ENCODE assay signal across 22 cellular contexts in the genomic region with DNA sequence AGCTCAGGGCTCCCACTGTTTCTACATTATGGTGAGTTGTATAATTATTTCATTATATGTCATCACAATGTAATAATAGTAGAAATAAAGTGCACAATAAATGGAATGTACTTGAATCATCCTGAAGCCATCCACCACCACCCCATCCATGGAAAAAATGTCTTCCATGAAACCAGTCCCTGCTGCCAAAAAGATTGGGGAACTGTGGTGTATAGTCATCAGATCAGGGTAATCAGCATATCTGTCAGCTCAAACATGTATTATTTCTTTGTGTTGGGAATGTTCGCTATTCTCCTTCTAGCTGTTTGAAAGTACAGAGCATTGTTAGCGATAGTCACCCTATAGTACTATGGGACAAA.
"Had no signal": no experiment of that assay in that cellular context is flagged by ENCODE, and none has a peak within 500 bp of the region (broad histone marks: within the 10 kb centered on the region; RNA-seq: fewer than 3 reads in every experiment).

No MANE protein-coding gene starts in this region.

- H3K27ac ChIP-seq: ascending aorta, body of pancreas, breast epithelium, SJCRH30, SK-N-MC had no signal

- H3K4me3 ChIP-seq: ascending aorta, body of pancreas, breast epithelium, SJCRH30, SK-N-MC had no signal

- H3K4me3 Mint-ChIP-seq: activated CD4-positive, alpha-beta T cell treated with anti-CD3 and anti-CD28 coated beads, Interleukin-2, amount 10 ng/mL, durations not matched to agents 24 days and 14 days; activated CD8-positive, alpha-beta T cell treated with anti-CD3 and anti-CD28 coated beads, Interleukin-2, amount 10 ng/mL, durations not matched to agents 7 days and 5 days; activated naive CD4-positive, alpha-beta T cell treated with anti-CD3 and anti-CD28 coated beads, Interleukin-2, amount 50 U/mL, for 24 hours; activated naive CD8-positive, alpha-beta T cell treated with anti-CD3 and anti-CD28 coated beads, Interleukin-2, amount 10 ng/mL, durations not matched to agents 7 days and 5 days; activated T-cell treated with anti-CD3 and anti-CD28 coated beads, Interleukin-2, amount 50 U/mL, for 24 hours had no signal

- H3K9me3 ChIP-seq: ascending aorta, body of pancreas, breast epithelium, SJCRH30 had no signal

- H3K36me3 ChIP-seq: ascending aorta, breast epithelium, SJCRH30 had no signal

- H3K9me3 Mint-ChIP-seq: activated CD4-positive, alpha-beta T cell treated with anti-CD3 and anti-CD28 coated beads, Interleukin-2, amount 10 ng/mL, durations not matched to agents 24 days and 14 days; activated naive CD4-positive, alpha-beta T cell treated with anti-CD3 and anti-CD28 coated beads, Interleukin-2, amount 50 U/mL, for 24 hours; activated naive CD8-positive, alpha-beta T cell treated with anti-CD3 and anti-CD28 coated beads, Interleukin-2, amount 10 ng/mL, durations not matched to agents 7 days and 5 days; activated T-cell treated with anti-CD3 and anti-CD28 coated beads, Interleukin-2, amount 50 U/mL, for 24 hours; activated T-helper 2 cell treated with anti-CD3 and anti-CD28 coated beads, Interferon-gamma antibody, Interleukin-2, Interleukin-4, amounts not matched to agents 10 μg/mL and 5 μg/mL and 100 μg/mL, durations not matched to agents 14 hours and 24 hours and 36 hours had no signal

- H3K27me3 ChIP-seq: ascending aorta, body of pancreas, breast epithelium, SJCRH30 had no signal

- H3K4me1 Mint-ChIP-seq: activated naive CD4-positive, alpha-beta T cell treated with anti-CD3 and anti-CD28 coated beads, Interleukin-2, amount 50 U/mL, for 24 hours had no signal

- H3K27ac Mint-ChIP-seq: activated CD4-positive, alpha-beta T cell treated with anti-CD3 and anti-CD28 coated beads, Interleukin-2, amount 10 ng/mL, durations not matched to agents 24 days and 14 days; activated CD8-positive, alpha-beta T cell treated with anti-CD3 and anti-CD28 coated beads, Interleukin-2, amount 10 ng/mL, durations not matched to agents 7 days and 5 days; activated naive CD4-positive, alpha-beta T cell treated with anti-CD3 and anti-CD28 coated beads, Interleukin-2, amount 50 U/mL, for 24 hours; activated naive CD8-positive, alpha-beta T cell treated with anti-CD3 and anti-CD28 coated beads, Interleukin-2, amount 10 ng/mL, durations not matched to agents 7 days and 5 days; activated T-cell treated with anti-CD3 and anti-CD28 coated beads, Interleukin-2, amount 50 U/mL, for 24 hours; activated T-helper 2 cell treated with anti-CD3 and anti-CD28 coated beads, Interferon-gamma antibody, Interleukin-2, Interleukin-4, amounts not matched to agents 10 μg/mL and 5 μg/mL and 100 μg/mL, durations not matched to agents 14 hours and 24 hours and 36 hours had no signal

- H3K36me3 Mint-ChIP-seq: activated naive CD4-positive, alpha-beta T cell treated with anti-CD3 and anti-CD28 coated beads, Interleukin-2, amount 50 U/mL, for 24 hours; activated naive CD8-positive, alpha-beta T cell treated with anti-CD3 and anti-CD28 coated beads, Interleukin-2, amount 10 ng/mL, durations not matched to agents 7 days and 5 days had no signal

- DNase-seq: activated CD4-positive, alpha-beta T cell treated with anti-CD3 and anti-CD28 coated beads, Interleukin-2, amount 10 ng/mL, durations not matched to agents 24 days and 14 days; activated CD4-positive, alpha-beta T cell treated with anti-CD3 and anti-CD28 coated beads, Interleukin-2, amount 50 U/mL, for 4 hours; activated CD8-positive, alpha-beta T cell treated with anti-CD3 and anti-CD28 coated beads, Interleukin-2, amount 10 ng/mL, durations not matched to agents 7 days and 5 days; activated gamma-delta T cell; activated naive CD4-positive, alpha-beta T cell treated with Interleukin-2 at 50 U/mL for 16 hours; activated naive CD8-positive, alpha-beta T cell treated with anti-CD3 and anti-CD28 coated beads, Interleukin-2, amount 10 ng/mL, durations not matched to agents 7 days and 5 days; activated T-cell treated with anti-CD3 and anti-CD28 coated beads, Interleukin-2, amount 50 U/mL, for 24 hours; amygdala; body of pancreas; NCI-H1092 treated with DMSO at 0.1 percent for 48 hours; NCI-H1417 treated with DMSO at 0.1 percent for 48 hours; NCI-H2029; NCI-H345; NCI-H524 treated with DMSO at 0.1 percent for 48 hours; SHP77; SJCRH30; T1000 had no signal

- H3K4me1 ChIP-seq: ascending aorta, body of pancreas, breast epithelium, SJCRH30 had no signal
